ENCODE assay signal across 11 cellular contexts in the genomic region with DNA sequence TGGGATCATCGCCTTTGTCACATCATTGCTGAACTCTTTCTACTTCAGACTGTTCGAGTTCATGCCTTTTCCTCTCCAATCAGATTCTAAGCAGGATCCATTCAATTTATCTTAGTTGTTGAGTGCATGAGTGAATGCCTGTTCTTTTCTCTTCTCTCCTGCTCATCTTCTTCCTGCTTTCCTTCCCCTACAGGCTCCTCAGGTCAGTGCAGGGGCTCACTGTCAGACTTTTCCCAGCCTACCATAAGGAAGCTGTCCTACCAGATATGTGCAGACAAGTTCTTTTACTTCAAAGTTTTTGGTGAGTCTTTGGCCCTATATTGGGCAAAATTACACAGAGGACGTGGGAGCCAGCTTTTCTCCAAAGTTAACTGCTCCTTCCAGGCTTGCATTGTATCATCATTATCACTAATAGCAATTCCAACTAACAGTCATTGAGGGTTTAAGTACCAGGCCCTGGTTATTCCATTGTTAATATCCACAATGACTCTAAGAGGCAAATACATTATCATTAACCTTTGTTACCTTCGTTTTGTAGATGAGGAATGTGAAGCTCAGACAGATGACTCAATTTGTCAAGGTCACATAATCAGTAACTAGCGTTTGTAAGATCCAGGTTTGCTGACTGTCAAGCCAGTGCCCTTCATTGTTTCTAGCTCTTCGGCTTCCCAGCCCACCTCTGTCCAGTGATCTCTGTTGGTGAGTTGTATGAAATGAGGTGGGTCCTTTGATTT. TPM values are rescaled to one million over a fixed set of nuclear protein-coding genes. Genes with fewer than 3 reads are reported as not detected.
A peak's percentile ranks its signal among the peaks of the same experiment; 100 is the strongest.
DNase-seq lines count a peak whose midpoint lies in the region; TF ChIP-seq lines count a peak whose summit lies in the region.
"Had no signal": no experiment of that assay in that cellular context is flagged by ENCODE, and none has a peak within 500 bp of the region (broad histone marks: within the 10 kb centered on the region; RNA-seq: fewer than 3 reads in every experiment).

No MANE protein-coding gene starts in this region.

- no peaks in the 10 kb centered on the region for H3K9me3 ChIP-seq in H9 (ENCODE audit: control insufficient read depth, low read depth, low read length)
- no peaks in the 10 kb centered on the region for H3K9me3 ChIP-seq in smooth muscle cell (replicated peaks; ENCODE audit: low read depth)
- H3K9me3 ChIP-seq: right lobe of liver had no signal

- H3K9ac ChIP-seq in H9 (ENCODE audit: extremely low read depth, insufficient read length, low read length): no peak overlapping the region
- no peak overlapping the region for H3K9ac ChIP-seq in smooth muscle cell (ENCODE audit: low read depth)

- H3F3A ChIP-seq in smooth muscle cell (ENCODE audit: low read depth): no peaks in the 10 kb centered on the region

- no peak overlapping the region for H2BK5ac ChIP-seq in H9 (ENCODE audit: insufficient read length, low read length)

- H2AFZ ChIP-seq in H9 (ENCODE audit: low read length) (peak overlapping the region; percentile 74), smooth muscle cell (ENCODE audit: low read depth) (no peak overlapping the region)

- H3K79me2 ChIP-seq in H9 (ENCODE audit: insufficient read depth, low read length): no peaks in the 10 kb centered on the region
- no peaks in the 10 kb centered on the region for H3K79me2 ChIP-seq in smooth muscle cell (ENCODE audit: low read depth)

- H3K9me3 Mint-ChIP-seq in H9: no peaks in the 10 kb centered on the region

- peaks cover 52 to 54% of the 10 kb centered on the region in 2 experiments for H3K4me1 Mint-ChIP-seq in H9

- no peaks in the 10 kb centered on the region for H3K27me3 Mint-ChIP-seq in H9 (ENCODE audit: low read depth)

- no peaks in the 10 kb centered on the region for H3K79me1 ChIP-seq in H9 (ENCODE audit: insufficient read depth, low read depth, low read length, poor library complexity, severe bottlenecking)

- H3K36me3 ChIP-seq in smooth muscle cell (ENCODE audit: low read depth): no peaks in the 10 kb centered on the region
- H3K36me3 ChIP-seq: right lobe of liver had no signal

- peak; percentile 59 for TF ChIP-seq CTCF in H9 (conservative IDR thresholded peaks at IDR 0.05)
- no peak for TF ChIP-seq CTCF in smooth muscle cell (IDR thresholded peaks at IDR 0.05; ENCODE audit: borderline replicate concordance, insufficient read depth, poor library complexity, severe bottlenecking)

- H3K27ac Mint-ChIP-seq in H9: peak overlapping the region in 1 of 3 experiments; percentile 2; a peak in 1 of 7 replicates

- H3K4me3 ChIP-seq in smooth muscle cell: no peak overlapping the region
- H3K4me3 ChIP-seq: right lobe of liver had no signal

- no peak overlapping the region for H4K5ac ChIP-seq in H9 (ENCODE audit: insufficient read length, low read depth, low read length)

- no peak overlapping the region for H3K18ac ChIP-seq in H9 (ENCODE audit: insufficient read length, low read depth, low read length)

- H3K27ac ChIP-seq in H9 (ENCODE audit: insufficient read length, low read depth, low read length): no peak overlapping the region
- peak overlapping the region; percentile 33 for H3K27ac ChIP-seq in smooth muscle cell (ENCODE audit: low read depth)
- H3K27ac ChIP-seq: right lobe of liver had no signal

- no peaks in the 10 kb centered on the region for H3K36me3 Mint-ChIP-seq in H9 (ENCODE audit: insufficient read depth in 1 of 3, low read depth in 3 of 3)

- H2AK5ac ChIP-seq in H9 (ENCODE audit: insufficient read length, low read length): no peak overlapping the region

- H3K4ac ChIP-seq in H9 (ENCODE audit: low read depth, low read length): no peak overlapping the region

- no peak overlapping the region for H4K91ac ChIP-seq in H9 (ENCODE audit: insufficient read length, low read depth, low read length)

- no peak overlapping the region for H2BK15ac ChIP-seq in H9 (ENCODE audit: low read depth, low read length)

- no peaks in the 10 kb centered on the region for H4K20me1 ChIP-seq in H9 (ENCODE audit: control insufficient read depth, insufficient read depth, insufficient read length)
- H4K20me1 ChIP-seq in smooth muscle cell (ENCODE audit: low read depth): no peaks in the 10 kb centered on the region

- no peaks in the 10 kb centered on the region for H3K23me2 ChIP-seq in H9 (ENCODE audit: insufficient read length, low read depth, low read length, poor library complexity, severe bottlenecking)

- no peak overlapping the region for H2BK20ac ChIP-seq in H9 (ENCODE audit: low read depth, low read length, poor library complexity, severe bottlenecking)

- no CpG with 5 or more reads among the region's 6 CpGs for WGBS in H9 (ENCODE audit: extremely low coverage, insufficient read length, low lambda C conversion rate)
- WGBS in smooth muscle cell (ENCODE audit: low lambda C conversion rate): 59% methylated on average over 6 of the region's 6 CpGs

- H3T11ph ChIP-seq in H9 (ENCODE audit: low read length): no peak overlapping the region

- no peak overlapping the region for H2BK120ac ChIP-seq in H9 (ENCODE audit: low read depth, low read length, poor library complexity, severe bottlenecking)

- H4K8ac ChIP-seq in H9 (replicated peaks; ENCODE audit: insufficient read length, low read depth, low read length): no peak overlapping the region

- peaks cover 21% of the 10 kb centered on the region for H3K4me1 ChIP-seq in H9 (ENCODE audit: insufficient read depth, low read length)
- peaks cover 7% of the 10 kb centered on the region for H3K4me1 ChIP-seq in smooth muscle cell (ENCODE audit: low read depth)
- H3K4me1 ChIP-seq: right lobe of liver had no signal

- no peak overlapping the region for H3K23ac ChIP-seq in H9 (ENCODE audit: insufficient read length, low read depth, low read length)

- H3K27me3 ChIP-seq in H9 (ENCODE audit: insufficient read depth, low read length) (no peaks in the 10 kb centered on the region), smooth muscle cell (ENCODE audit: low read depth) (no peaks in the 10 kb centered on the region)
- H3K27me3 ChIP-seq: right lobe of liver had no signal

- no peak overlapping the region for H3K14ac ChIP-seq in H9 (ENCODE audit: insufficient read depth, low read length)

- H3K4me2 ChIP-seq in H9 (ENCODE audit: insufficient read depth, insufficient read length, low read length) (no peak overlapping the region), smooth muscle cell (no peak overlapping the region)

- H3K56ac ChIP-seq in H9 (ENCODE audit: insufficient read length, low read depth, low read length): no peak overlapping the region

- H3K4me3 Mint-ChIP-seq in H9: no peak overlapping the region

- H2BK12ac ChIP-seq in H9 (ENCODE audit: insufficient read length, low read depth, low read length): no peak overlapping the region

- DNase-seq in H9 (peak; percentile 46), amniotic epithelial cell (ENCODE audit: low read depth) (peak; percentile 41), iPS DF 19.7 (ENCODE audit: low read depth, low spot score) (peak; percentile 17), smooth muscle cell (lab: John Stamatoyannopoulos, UW; ENCODE audit: unreplicated experiment) (no peak), nucleus accumbens (lab: John Stamatoyannopoulos, UW) (no peak)
- DNase-seq in stimulated activated CD4-positive, alpha-beta T cell treated with anti-CD3 and anti-CD28 coated beads, Interleukin-15, amount 100 ng/mL, for 24 hours: no peak
- no peak for DNase-seq in activated CD4-positive, alpha-beta T cell treated with anti-CD3 and anti-CD28 coated beads, Interleukin-2, amount 50 U/mL, for 1 hour
- DNase-seq: amniotic stem cell, NCI-H446, right lobe of liver, RPMI8226 had no signal

RNA-seq across cellular contexts. Expression of a gene that starts 30.4 kb away (rescaled TPM):
- total RNA-seq in H9 (2021) (not detected in 2 replicates), smooth muscle cell (not detected in 2 replicates)
- not detected in 2 replicates for polyA plus RNA-seq in smooth muscle cell
- total RNA-seq: right lobe of liver had no signal

RNA-seq across cellular contexts. Expression of a gene that starts 37.4 kb away (rescaled TPM):
- total RNA-seq in H9 (2021) (not detected in 2 replicates), smooth muscle cell (not detected in 2 replicates)
- not detected in 2 replicates for polyA plus RNA-seq in smooth muscle cell
- total RNA-seq: right lobe of liver had no signal

Comparison
In these comparisons a context has a peak if more than half of its experiments do, and no peak if none do; other contexts are left out.
1. DNase-seq: peak in H9 (single experiment), amniotic epithelial cell (single experiment) and iPS DF 19.7 (single experiment); none in smooth muscle cell (single experiment), stimulated activated CD4-positive, alpha-beta T cell treated with anti-CD3 and anti-CD28 coated beads, Interleukin-15, amount 100 ng/mL, for 24 hours (single experiment), activated CD4-positive, alpha-beta T cell treated with anti-CD3 and anti-CD28 coated beads, Interleukin-2, amount 50 U/mL, for 1 hour (single experiment) and nucleus accumbens (0 of 56).